In genomic region chr14:61750708-61751474, GRCh38 we compare ENCODE assay signal across 8 cellular contexts. TPM values are rescaled to one million over a fixed set of nuclear protein-coding genes. Genes with fewer than 3 reads are reported as not detected.
DNase-seq lines count a peak whose midpoint lies in the region; TF ChIP-seq lines count a peak whose summit lies in the region.

No MANE protein-coding gene starts in this region.

- peak overlapping the region; percentile 56 for H3K4me3 ChIP-seq in GM08714 (ENCODE audit: low read length)
- H3K4me3 ChIP-seq in HFF-Myc (replicated peaks; ENCODE audit: low read depth, low read length), result peak overlapping the region; percentile 40

- no peak for TF ChIP-seq CTCF in HFF-Myc (IDR thresholded peaks at IDR 0.05; ENCODE audit: low read depth, low read length, missing control alignments)

- DNase-seq in HFF-Myc (ENCODE audit: extremely low read depth, low read depth) (peak; percentile 30), NCI-H1105 treated with DMSO at 0.1 percent for 48 hours (lab: John Stamatoyannopoulos, UW) (peak; percentile 79), cerebellum (ENCODE audit: low spot score) (peak; percentile 68), kidney glomerular epithelial cell (lab: John Stamatoyannopoulos, UW) (peak; percentile 84), cerebellar nuclear complex (lab: John Stamatoyannopoulos, UW) (no peak)
- peak; percentile 76 for DNase-seq in activated CD4-positive, CD25-positive, alpha-beta regulatory T cell treated with anti-CD3 and anti-CD28 coated beads, Interleukin-2, amount 50 U/mL, for 72 hours
- peak; percentile 84 for DNase-seq in stimulated activated CD4-positive, alpha-beta T cell treated with anti-CD3 and anti-CD28 coated beads, Interleukin-1b, Interleukin-23, amount 100 ng/mL, for 48 hours

RNA-seq across cellular contexts. Expression of gene SNAPC1, which starts 11.3 kb away (rescaled TPM):
- 6.9 TPM for total RNA-seq in cerebellum

RNA-seq across cellular contexts. Expression of gene HIF1A, which starts 55.6 kb away (rescaled TPM):
- 129 TPM for total RNA-seq in cerebellum

Comparison
In these comparisons a context has a peak if more than half of its experiments do, and no peak if none do; other contexts are left out.
1. DNase-seq: peak in HFF-Myc (single experiment), NCI-H1105 treated with DMSO at 0.1 percent for 48 hours (single experiment), activated CD4-positive, CD25-positive, alpha-beta regulatory T cell treated with anti-CD3 and anti-CD28 coated beads, Interleukin-2, amount 50 U/mL, for 72 hours (single experiment), cerebellum (single experiment), kidney glomerular epithelial cell (single experiment) and stimulated activated CD4-positive, alpha-beta T cell treated with anti-CD3 and anti-CD28 coated beads, Interleukin-1b, Interleukin-23, amount 100 ng/mL, for 48 hours (single experiment); none in cerebellar nuclear complex (0 of 2).